ENCODE assay signal across 37 cellular contexts in genomic region chr16:23172549-23172948, GRCh38. TPM values are rescaled to one million over a fixed set of nuclear protein-coding genes. Genes with fewer than 3 reads are reported as not detected.
"Had no signal": no experiment of that assay in that cellular context is flagged by ENCODE, and none has a peak within 500 bp of the region (broad histone marks: within the 10 kb centered on the region; RNA-seq: fewer than 3 reads in every experiment).

No MANE protein-coding gene starts in this region.

- H3K27ac ChIP-seq: adrenal gland, body of pancreas, esophagus squamous epithelium, gastroesophageal sphincter, heart right ventricle had no signal

- H3K9me3 ChIP-seq: adrenal gland, body of pancreas, esophagus squamous epithelium, gastroesophageal sphincter, heart right ventricle had no signal

- H3K36me3 ChIP-seq: adrenal gland, esophagus squamous epithelium, gastroesophageal sphincter, heart right ventricle had no signal

- H3K4me1 ChIP-seq: adrenal gland, body of pancreas, esophagus squamous epithelium, gastroesophageal sphincter, heart right ventricle had no signal

- H3K27me3 ChIP-seq: body of pancreas had no signal

- H3K4me3 ChIP-seq: adrenal gland, body of pancreas, esophagus squamous epithelium, gastroesophageal sphincter, heart right ventricle had no signal

- FAIRE-seq: colon had no signal

- ATAC-seq: activated CD4-positive, CD25-positive, alpha-beta regulatory T cell treated with anti-CD3 and anti-CD28 coated beads, Interleukin-2, amount 50 U/mL, for 24 hours; activated CD8-positive, alpha-beta memory T cell treated with anti-CD3 and anti-CD28 coated beads, Interleukin-2, amount 10 ng/mL, durations not matched to agents 7 days and 5 days; activated CD8-positive, alpha-beta T cell treated with anti-CD3 and anti-CD28 coated beads, Interleukin-2, amount 10 ng/mL, durations not matched to agents 7 days and 5 days; activated naive CD8-positive, alpha-beta T cell treated with anti-CD3 and anti-CD28 coated beads, Interleukin-2, amount 50 U/mL, for 24 hours; body of pancreas; effector memory CD8-positive, alpha-beta T cell; gastroesophageal sphincter; heart right ventricle had no signal

- DNase-seq: activated B cell treated with CpG ODN at 0.5 μM for 24 hours; activated CD4-positive, alpha-beta memory T cell treated with anti-CD3 and anti-CD28 coated beads for 36 hours; activated CD4-positive, alpha-beta T cell treated with anti-CD3 and anti-CD28 coated beads for 48 hours; activated CD8-positive, alpha-beta memory T cell treated with anti-CD3 and anti-CD28 coated beads, Interleukin-2, amount 10 ng/mL, durations not matched to agents 7 days and 5 days; activated CD8-positive, alpha-beta memory T cell treated with anti-CD3 and anti-CD28 coated beads, Interleukin-2, amount 50 U/mL, for 4 hours; activated CD8-positive, alpha-beta T cell treated with anti-CD3 and anti-CD28 coated beads, Interleukin-2, amount 10 ng/mL, durations not matched to agents 7 days and 5 days; activated effector memory CD4-positive, alpha-beta T cell treated with anti-CD3 and anti-CD28 coated beads, Interleukin-2, amount 50 U/mL, for 16 hours; activated naive CD4-positive, alpha-beta T cell treated with anti-CD3 and anti-CD28 coated beads for 36 hours; activated naive CD8-positive, alpha-beta T cell treated with anti-CD3 and anti-CD28 coated beads for 36 hours; activated naive CD8-positive, alpha-beta T cell treated with anti-CD3 and anti-CD28 coated beads, Interleukin-2, amount 50 U/mL, for 24 hours; activated T-cell treated with anti-CD3 and anti-CD28 coated beads, Interleukin-2, amount 50 U/mL, for 1 hour; activated T-cell treated with anti-CD3 and anti-CD28 coated beads, Interleukin-2, amount 50 U/mL, for 48 hours; adrenal gland; amygdala; aorta; body of pancreas; caudate nucleus; cortex of kidney; dermis blood vessel endothelial cell; effector CD4-positive, alpha-beta T cell; effector memory CD8-positive, alpha-beta T cell; erythroblast; esophagus squamous epithelium; foreskin melanocyte; heart right ventricle; T-helper 2 cell had no signal

RNA-seq across cellular contexts. Expression of gene SCNN1G, which starts 10.0 kb away (rescaled TPM):
- total RNA-seq: activated B cell treated with CpG ODN at 0.5 μM for 24 hours; activated CD4-positive, alpha-beta memory T cell treated with anti-CD3 and anti-CD28 coated beads for 36 hours; activated CD8-positive, alpha-beta memory T cell treated with anti-CD3 and anti-CD28 coated beads for 36 hours; activated CD8-positive, alpha-beta memory T cell treated with anti-CD3 and anti-CD28 coated beads, Interleukin-2, amount 10 ng/mL, durations not matched to agents 7 days and 5 days; activated CD8-positive, alpha-beta T cell treated with anti-CD3 and anti-CD28 coated beads, Interleukin-2, amount 10 ng/mL, durations not matched to agents 7 days and 5 days; activated naive CD4-positive, alpha-beta T cell treated with anti-CD3 and anti-CD28 coated beads for 36 hours; activated naive CD8-positive, alpha-beta T cell treated with anti-CD3 and anti-CD28 coated beads for 36 hours; activated T-helper 1 cell treated with anti-CD3 and anti-CD28 coated beads, Interleukin-12 subunit alpha, Interleukin-12 subunit beta, Interleukin-2, Interleukin-4 antibody, amounts not matched to agents 30 ng/mL and 10 ng/mL and 1 ng/mL, durations not matched to agents 14 hours and 24 hours and 36 hours; activated T-helper 2 cell treated with anti-CD3 and anti-CD28 coated beads, Interferon-gamma antibody, Interleukin-2, Interleukin-4, amounts not matched to agents 10 μg/mL and 5 μg/mL and 100 μg/mL, durations not matched to agents 14 hours and 24 hours and 36 hours; aorta; chondrocyte; fibroblast of lung; fibroblast of villous mesenchyme; glomerular endothelial cell; T-helper 1 cell treated with Interleukin-12 subunit alpha and Interleukin-12 subunit beta and Interleukin-4 antibody, amounts not matched to agents 30 ng/mL and 1 ng/mL, for 36 hours had no signal
- polyA plus RNA-seq: fibroblast of lung had no signal
